ENCODE assay signal across 9 cellular contexts in genomic region chr4:21034728-21035127, GRCh38.
"Had no signal": no experiment of that assay in that cellular context is flagged by ENCODE, and none has a peak within 500 bp of the region (broad histone marks: within the 10 kb centered on the region; RNA-seq: fewer than 3 reads in every experiment).

No MANE protein-coding gene starts in this region.

- H3K9ac ChIP-seq: GM23248 had no signal

- H3K36me3 ChIP-seq: HAP-1 had no signal

- DNase-seq: GM23248, GOT3, H7, HFFc6, IMR-90, KG1 had no signal

- H2AFZ ChIP-seq: GM23248 had no signal

- H3K4me3 ChIP-seq: GM23248, HAP-1, K562 had no signal

- H3K27ac ChIP-seq: GM23248, HL-60 had no signal

- H3K9me3 ChIP-seq: HAP-1 had no signal

- H3K4me1 ChIP-seq: HAP-1 had no signal
